8 cellular contexts compared by ENCODE assay signal in genomic region chr6:13488015-13488895, GRCh38. TPM values are rescaled to one million over a fixed set of nuclear protein-coding genes. Genes with fewer than 3 reads are reported as not detected.
A peak's percentile ranks its signal among the peaks of the same experiment; 100 is the strongest.
DNase-seq lines count a peak whose midpoint lies in the region; ATAC-seq, FAIRE-seq and TF ChIP-seq lines count a peak whose summit lies in the region.

No MANE protein-coding gene starts in this region.

- no peaks in the 10 kb centered on the region for H3K9me3 ChIP-seq in DOHH2 (ENCODE audit: control insufficient read depth, insufficient read depth, low read length)

- peaks cover 22% of the 10 kb centered on the region for H3K27me3 ChIP-seq in DOHH2 (ENCODE audit: control insufficient read depth, low read length)

- no peak for ATAC-seq in activated T-cell treated with anti-CD3 and anti-CD28 coated beads, Interleukin-2, amount 50 U/mL, for 72 hours (replicated peaks in 1 of 2)
- ATAC-seq in omental fat pad (ENCODE audit: low FRiP score) (peak; percentile 13), GM21526 (IDR thresholded peaks at IDR 0.05; ENCODE audit: low FRiP score, unreplicated experiment) (no peak)

- peaks cover 30% of the 10 kb centered on the region for H3K4me1 ChIP-seq in DOHH2 (ENCODE audit: control insufficient read depth, low read length)

- H4K20me1 ChIP-seq in DOHH2 (ENCODE audit: control insufficient read depth, insufficient read depth, low read depth, low read length): no peaks in the 10 kb centered on the region

- no peaks in the 10 kb centered on the region for H3F3A ChIP-seq in DOHH2 (ENCODE audit: control insufficient read depth, insufficient read depth)

- H3K4me3 Mint-ChIP-seq in IgD-negative memory B cell: peak overlapping the region; percentile 83 to 99 (median 92)
- peak overlapping the region; percentile 83 to 93 for H3K4me3 Mint-ChIP-seq in activated T-cell treated with anti-CD3 and anti-CD28 coated beads, Interleukin-2, amount 50 U/mL, for 72 hours

- peak in 1 of 2 donors; percentile 38 for DNase-seq in activated T-cell treated with anti-CD3 and anti-CD28 coated beads, Interleukin-2, amount 50 U/mL, for 72 hours
- DNase-seq in frontal cortex (ENCODE audit: low spot score in 2 of 2) (peak; percentile 40), omental fat pad (ENCODE audit: low spot score) (no peak), activated gamma-delta T cell (lab: John Stamatoyannopoulos, UW) (no peak), Kasumi-1 (lab: John Stamatoyannopoulos, UW) (no peak)

- peak overlapping the region in 2 of 3 donors; percentile 68 to 92 for H3K27ac Mint-ChIP-seq in IgD-negative memory B cell
- H3K27ac Mint-ChIP-seq in activated T-cell treated with anti-CD3 and anti-CD28 coated beads, Interleukin-2, amount 50 U/mL, for 72 hours: no peak overlapping the region

- TF ChIP-seq CTCF in DOHH2 (IDR thresholded peaks at IDR 0.05; ENCODE audit: low read depth, low read length, poor library complexity, severe bottlenecking): no peak
- no peak for TF ChIP-seq CTCF in omental fat pad (IDR thresholded peaks at IDR 0.05)

- H3K36me3 Mint-ChIP-seq in IgD-negative memory B cell: no peaks in the 10 kb centered on the region
- H3K36me3 Mint-ChIP-seq in activated T-cell treated with anti-CD3 and anti-CD28 coated beads, Interleukin-2, amount 50 U/mL, for 72 hours (ENCODE audit: insufficient read depth in 2 of 2): no peaks in the 10 kb centered on the region

- peak overlapping the region; percentile 88 for H3K4me3 ChIP-seq in DOHH2 (ENCODE audit: low read length)

- H3K9me3 Mint-ChIP-seq in IgD-negative memory B cell: no peaks in the 10 kb centered on the region
- H3K9me3 Mint-ChIP-seq in activated T-cell treated with anti-CD3 and anti-CD28 coated beads, Interleukin-2, amount 50 U/mL, for 72 hours: no peaks in the 10 kb centered on the region

- FAIRE-seq in frontal cortex (lab: Jason Lieb, UNC): no peak

- H3K27me3 Mint-ChIP-seq in IgD-negative memory B cell: peaks cover 1% of the 10 kb centered on the region
- peaks cover 17% of the 10 kb centered on the region for H3K27me3 Mint-ChIP-seq in activated T-cell treated with anti-CD3 and anti-CD28 coated beads, Interleukin-2, amount 50 U/mL, for 72 hours (ENCODE audit: low read depth)

- peaks cover 26% of the 10 kb centered on the region for H3K79me2 ChIP-seq in DOHH2 (ENCODE audit: control insufficient read depth, low read length)

- H3K4me1 Mint-ChIP-seq in IgD-negative memory B cell: peaks cover 22 to 31% (median 23%) of the 10 kb centered on the region in 3 donors
- H3K4me1 Mint-ChIP-seq in activated T-cell treated with anti-CD3 and anti-CD28 coated beads, Interleukin-2, amount 50 U/mL, for 72 hours (ENCODE audit: low read depth): peaks cover 32% of the 10 kb centered on the region

- H3K9me2 ChIP-seq in DOHH2 (replicated peaks; ENCODE audit: control insufficient read depth, low read length): no peaks in the 10 kb centered on the region

- H3K27ac ChIP-seq in DOHH2 (ENCODE audit: low read depth, low read length): no peak overlapping the region

- peak overlapping the region; percentile 97 for H3K4me2 ChIP-seq in DOHH2 (ENCODE audit: low read length)

- no peaks in the 10 kb centered on the region for H3K36me3 ChIP-seq in DOHH2 (ENCODE audit: control insufficient read depth, low read length)

RNA-seq across cellular contexts. Expression of gene GFOD1, which starts 0.9 kb away (rescaled TPM):
- polyA plus RNA-seq in IgD-negative memory B cell: 10.9 TPM
- total RNA-seq in activated T-cell treated with anti-CD3 and anti-CD28 coated beads, Interleukin-2, amount 50 U/mL, for 72 hours: 1 to 10 TPM; 3.3 to 5.2 TPM
- total RNA-seq in frontal cortex: 32.2 TPM
- total RNA-seq in omental fat pad: 10 to 100 TPM; 12.2 to 78.2 (median 45.7) TPM

Comparison
In these comparisons a context has a peak if more than half of its experiments do, and no peak if none do; other contexts are left out.
1. DNase-seq: peak in frontal cortex (2 of 2); none in omental fat pad (single experiment), activated gamma-delta T cell (single experiment) and Kasumi-1 (0 of 2).